16 cellular contexts compared by ENCODE assay signal in genomic region chr5:16957305-16958165, GRCh38. TPM values are rescaled to one million over a fixed set of nuclear protein-coding genes. Genes with fewer than 3 reads are reported as not detected.
DNase-seq lines count a peak whose midpoint lies in the region; ATAC-seq, FAIRE-seq and TF ChIP-seq lines count a peak whose summit lies in the region.
"Had no signal": no experiment of that assay in that cellular context is flagged by ENCODE, and none has a peak within 500 bp of the region (broad histone marks: within the 10 kb centered on the region; RNA-seq: fewer than 3 reads in every experiment).

No MANE protein-coding gene starts in this region.

- WGBS in K562 (ENCODE audit: insufficient coverage, low coverage, missing lambda C conversion rate): 7% methylated on average over 13 of the region's 13 CpGs

- ATAC-seq in K562: no peak
- no peak for ATAC-seq in left ventricle myocardium superior
- ATAC-seq: mucosa of descending colon, sciatic nerve had no signal

- POLR2A ChIA-PET in K562 (lab: Yijun Ruan, JAX): interaction anchor here (0.6 kb wide), 1 partner anchor 1003 kb away, joined by 3 read pairs; no protein-coding TSS in a partner anchor

- TF ChIP-seq CTCF in K562 (IDR thresholded peaks at IDR 0.05 in 2 of 3, conservative IDR thresholded peaks at IDR 0.05 in 1 of 3; ENCODE audit: insufficient read depth in 2 of 3, low read depth in 1 of 3, low read length in 3 of 3): no peak
- TF ChIP-seq CTCF in kidney epithelial cell (IDR thresholded peaks at IDR 0.05; ENCODE audit: insufficient read depth, low read length, poor library complexity, severe bottlenecking): no peak

- no peak overlapping the region for H3K9ac ChIP-seq in K562 (ENCODE audit: insufficient read depth in 1 of 2, low read depth in 2 of 2, low read length in 2 of 2)
- H3K9ac ChIP-seq: BLaER1 had no signal

- H3K4me3 ChIP-seq in K562 (no peak overlapping the region), kidney epithelial cell (ENCODE audit: low read depth, low read length) (no peak overlapping the region)
- H3K4me3 ChIP-seq: BLaER1, mucosa of descending colon, transverse colon had no signal

- no peaks in the 10 kb centered on the region for H3K4me1 ChIP-seq in K562 (replicated peaks in 1 of 2; ENCODE audit: control insufficient read depth in 2 of 2, insufficient read depth in 2 of 2, low read length in 2 of 2)

- no peak overlapping the region for H3K27ac ChIP-seq in K562 (ENCODE audit: extremely low read depth, low read depth, low read length)
- H3K27ac ChIP-seq: BLaER1, transverse colon had no signal

- DNase-seq in AG08396 (ENCODE audit: low spot score): peak; percentile 77
- DNase-seq in M059J (ENCODE audit: low read depth): peak; percentile 94
- peak in 1 of 4 experiments; percentile 6 for DNase-seq in K562 (ENCODE audit: extremely low read depth in 1 of 4, low spot score in 3 of 4)
- peak; percentile 78 for DNase-seq in kidney epithelial cell (ENCODE audit: low read depth)
- DNase-seq in NAMALWA (ENCODE audit: low spot score): no peak
- no peak for DNase-seq in left ventricle myocardium superior
- no peak for DNase-seq in NCI-H1092 (lab: John Stamatoyannopoulos, UW)
- DNase-seq in NCI-H82 treated with DMSO at 0.1 percent for 48 hours (lab: John Stamatoyannopoulos, UW; ENCODE audit: unreplicated experiment): no peak
- DNase-seq: activated CD4-positive, alpha-beta memory T cell treated with anti-CD3 and anti-CD28 coated beads, Interleukin-2, amount 10 ng/mL, durations not matched to agents 7 days and 5 days; mucosa of descending colon; NCI-H1436; NCI-H774; transverse colon had no signal

- no peaks in the 10 kb centered on the region for H3K9me3 ChIP-seq in K562 (replicated peaks; ENCODE audit: control insufficient read depth, insufficient read depth, low read depth, low read length)
- H3K9me3 ChIP-seq: mucosa of descending colon, transverse colon had no signal

- no TSS peak for BruUV-seq in K562 (replicated peaks; lab: Mats Ljungman, UMichigan)

- no peaks in the 10 kb centered on the region for H3K9me1 ChIP-seq in K562 (ENCODE audit: control insufficient read depth, insufficient read depth, low read length)

- TF ChIP-seq POLR2A in K562 (conservative IDR thresholded peaks at IDR 0.05): no peak

- TF ChIP-seq EP300 in K562 (IDR thresholded peaks at IDR 0.05; ENCODE audit: low read length): no peak

- H3K36me3 ChIP-seq in K562 (ENCODE audit: control insufficient read depth, insufficient read depth, low read length) (no peaks in the 10 kb centered on the region), kidney epithelial cell (ENCODE audit: control insufficient read depth, insufficient read depth, low read length) (no peaks in the 10 kb centered on the region)
- H3K36me3 ChIP-seq: BLaER1, transverse colon had no signal

- intact Hi-C loops in K562 (cut with micrococcal nuclease) (no loop called here), left ventricle myocardium superior (cut with micrococcal nuclease) (no loop called here)

- in situ Hi-C loops in K562 (cut with MboI): no loop called here

- no peak for FAIRE-seq in K562 (lab: Jason Lieb, UNC)

- no peak overlapping the region for H3K4me2 ChIP-seq in K562 (ENCODE audit: insufficient read depth, low read length)
- H3K4me2 ChIP-seq: BLaER1 had no signal

- no peaks in the 10 kb centered on the region for H4K20me1 ChIP-seq in K562 (replicated peaks; ENCODE audit: control insufficient read depth, insufficient read depth, low read length)
- H4K20me1 ChIP-seq: BLaER1 had no signal

- no peak overlapping the region for H2AFZ ChIP-seq in K562 (ENCODE audit: low read depth, low read length)

- CTCF ChIA-PET in K562 (lab: Yijun Ruan, JAX; ENCODE audit: low intra/inter-chr PET ratio): no interaction called here

- H3K27me3 ChIP-seq in K562 (ENCODE audit: control insufficient read depth in 2 of 2, insufficient read depth in 2 of 2, low read length in 2 of 2) (peaks cover 0 to 4% of the 10 kb centered on the region in 2 experiments; a peak in 1 of 5 replicates), kidney epithelial cell (ENCODE audit: control insufficient read depth, insufficient read depth, low read length) (no peaks in the 10 kb centered on the region)
- H3K27me3 ChIP-seq: BLaER1, transverse colon had no signal

- TF ChIP-seq RAD21 in K562 (CRISPR knock-in tag; conservative IDR thresholded peaks at IDR 0.05 in 1 of 2, IDR thresholded peaks at IDR 0.05 in 1 of 2): no peak

- no peaks in the 10 kb centered on the region for H3K79me2 ChIP-seq in K562 (ENCODE audit: control insufficient read depth, insufficient read depth, low read length)

TF ChIP-seq in K562, 482 proteins besides CTCF, POLR2A, EP300 and RAD21:
- TF ChIP-seq ELK1 (CRISPR knock-in tag; IDR thresholded peaks at IDR 0.05): no peak
- TF ChIP-seq NFYB (IDR thresholded peaks at IDR 0.05; ENCODE audit: extremely low read depth, insufficient read length): peak; percentile 80

RNA-seq across cellular contexts. Expression of gene MYO10, which starts 21.4 kb away (rescaled TPM):
- 13.6 and 30.2 TPM in 2 replicates for total RNA-seq in M059J (2014; rRNA removed; shearing (Covaris generic))
- not detected in 2 replicates for total RNA-seq in K562 (2011; cell fraction: chromatin; rRNA removed; ENCODE audit: low replicate concordance)
- total RNA-seq in K562 (2011; cell fraction: nucleolus; rRNA removed): not detected in 2 replicates
- total RNA-seq in K562 (2011; cell fraction: nucleoplasm; rRNA removed): not detected in 2 replicates
- total RNA-seq in K562 (2014; rRNA removed): not detected in 2 replicates
- not detected in 2 replicates for total RNA-seq in K562 (2014; rRNA removed; fragmentation: Illumina TruSeq; extraction: Trizol)
- 0.04 TPM in 1 of 2 replicates, not detected in the other for total RNA-seq in K562 (2015; rRNA removed; fragmentation: Illumina TruSeq; extraction: Trizol)
- total RNA-seq in K562 (2021): 0.24 and 0.34 TPM in 2 replicates
- not detected in 2 replicates for polyA plus RNA-seq in K562 (2011; rRNA removed)
- 0.01 TPM in 1 of 2 replicates, not detected in the other for polyA plus RNA-seq in K562 (2011; cell fraction: cytosol; rRNA removed)
- polyA plus RNA-seq in K562 (2011; cell fraction: nucleus; rRNA removed): not detected in 2 replicates
- polyA plus RNA-seq in K562 (2012): 0.01 and 0.21 TPM in 2 replicates
- 0.03 TPM in 1 of 2 replicates, not detected in the other for polyA plus RNA-seq in K562 (2014; fragmentation: Illumina TruSeq; extraction: Trizol)
- not detected for polyA plus RNA-seq in K562 (2014; fragmentation: Nextera tagmentation; extraction: Ambion mirVana)
- 0.08 TPM in 1 of 2 replicates, not detected in the other for polyA plus RNA-seq in K562 (2014; rRNA removed)
- 0.12 TPM in 1 of 2 replicates, not detected in the other for polyA minus RNA-seq in K562 (2011; rRNA and poly(A)+ RNA removed)
- not detected in 2 replicates for polyA minus RNA-seq in K562 (2011; cell fraction: cytosol; rRNA and poly(A)+ RNA removed)
- polyA minus RNA-seq in K562 (2011; cell fraction: nucleus; rRNA and poly(A)+ RNA removed): under 0.01 and 0.11 TPM in 2 replicates
- total RNA-seq in kidney epithelial cell: 70.0 and 80.3 TPM in 2 replicates
- total RNA-seq in left ventricle myocardium superior: 4.9 TPM
- total RNA-seq: T-helper 1 cell treated with Interleukin-12 subunit alpha and Interleukin-12 subunit beta and Interleukin-4 antibody, amounts not matched to agents 30 ng/mL and 1 ng/mL, for 36 hours had no signal

Comparison
In these comparisons a context has a peak if more than half of its experiments do, and no peak if none do; other contexts are left out.
1. DNase-seq: peak in AG08396 (single experiment), M059J (single experiment) and kidney epithelial cell (single experiment); none in NAMALWA (single experiment), left ventricle myocardium superior (single experiment), NCI-H1092 (single experiment) and NCI-H82 treated with DMSO at 0.1 percent for 48 hours (single experiment).